Comparison of ENCODE assay signal across 8 cellular contexts in genomic region chr3:183883291-183884096, GRCh38.
DNase-seq lines count a peak whose midpoint lies in the region; TF ChIP-seq lines count a peak whose summit lies in the region.

No MANE protein-coding gene starts in this region.

- peaks cover 51% of the 10 kb centered on the region for H3K4me1 ChIP-seq in BLaER1
- H3K4me1 ChIP-seq in MM.1S (ENCODE audit: low read length) = peaks cover 6% of the 10 kb centered on the region
- H3K4me1 ChIP-seq in duodenal mucosa (ENCODE audit: control insufficient read depth in 1 of 2, insufficient read depth in 2 of 2, low read length in 2 of 2) = peaks cover 16 to 22% of the 10 kb centered on the region in 2 donors

- no peaks in the 10 kb centered on the region for H3K9me2 ChIP-seq in MM.1S (replicated peaks; ENCODE audit: insufficient read depth, low read length)

- TF ChIP-seq CTCF in MM.1S (IDR thresholded peaks at IDR 0.05; ENCODE audit: low read length) (no peak), nephron progenitor cell (IDR thresholded peaks at IDR 0.05) (no peak)

- H3K4me3 Mint-ChIP-seq in nephron progenitor cell = peak overlapping the region; percentile 99

- H3K4me3 ChIP-seq in BLaER1 (peak overlapping the region; percentile 93), MM.1S (ENCODE audit: low read length) (peak overlapping the region; percentile 91), duodenal mucosa (ENCODE audit: low read depth in 1 of 2, low read length in 2 of 2) (peak overlapping the region; percentile 82 to 89)

- peaks cover 32% of the 10 kb centered on the region for H3K4me1 Mint-ChIP-seq in nephron progenitor cell

- H3K9me3 ChIP-seq in BLaER1 = no peaks in the 10 kb centered on the region
- H3K9me3 ChIP-seq in MM.1S (replicated peaks; ENCODE audit: insufficient read depth, low read length) = no peaks in the 10 kb centered on the region
- no peaks in the 10 kb centered on the region for H3K9me3 ChIP-seq in duodenal mucosa (ENCODE audit: control insufficient read depth in 1 of 2, low read length in 2 of 2)

- peak overlapping the region; percentile 61 for H3K27ac Mint-ChIP-seq in nephron progenitor cell

- peaks cover 24% of the 10 kb centered on the region for H3K27me3 Mint-ChIP-seq in nephron progenitor cell (ENCODE audit: low read depth, poor library complexity)

- H3K27me3 ChIP-seq in BLaER1 (no peaks in the 10 kb centered on the region), MM.1S (replicated peaks; ENCODE audit: insufficient read depth, low read length) (no peaks in the 10 kb centered on the region), duodenal mucosa (ENCODE audit: control insufficient read depth in 1 of 2, insufficient read depth in 2 of 2, low read length in 2 of 2) (no peaks in the 10 kb centered on the region)

- H2AFZ ChIP-seq in MM.1S (ENCODE audit: low read length) = no peak overlapping the region

- H3K9ac ChIP-seq in BLaER1 (peak overlapping the region; percentile 94), MM.1S (ENCODE audit: low read length) (peak overlapping the region; percentile 78), duodenal mucosa (ENCODE audit: low read depth in 1 of 2, low read length in 2 of 2) (peak overlapping the region; percentile 91 to 97)

- DNase-seq in MM.1S (no peak), nephron progenitor cell (no peak), DMS53 (lab: John Stamatoyannopoulos, UW) (no peak), germinal center (ENCODE audit: low spot score) (no peak), NCI-H774 (lab: John Stamatoyannopoulos, UW) (no peak)
- no peak for DNase-seq in stimulated activated CD4-positive, alpha-beta T cell treated with anti-CD3 and anti-CD28 coated beads, Interleukin-1b, Interleukin-23, amount 100 ng/mL, for 48 hours

- H3K4me2 ChIP-seq in BLaER1 (peak overlapping the region; percentile 93), MM.1S (ENCODE audit: low read depth, low read length) (peak overlapping the region; percentile 81)

- no peaks in the 10 kb centered on the region for H3F3A ChIP-seq in MM.1S (ENCODE audit: insufficient read depth, low read length)

- peaks cover 29% of the 10 kb centered on the region for H3K36me3 ChIP-seq in BLaER1
- no peaks in the 10 kb centered on the region for H3K36me3 ChIP-seq in MM.1S (replicated peaks; ENCODE audit: insufficient read depth, low read length)
- H3K36me3 ChIP-seq in duodenal mucosa (ENCODE audit: control insufficient read depth in 1 of 2, insufficient read depth in 2 of 2, low read length in 2 of 2) = no peaks in the 10 kb centered on the region

- no peaks in the 10 kb centered on the region for H3K9me3 Mint-ChIP-seq in nephron progenitor cell

- peaks cover 58% of the 10 kb centered on the region for H3K79me2 ChIP-seq in MM.1S (ENCODE audit: low read length)

- H3K36me3 Mint-ChIP-seq in nephron progenitor cell (ENCODE audit: low read depth) = peaks cover 10% of the 10 kb centered on the region

- H4K20me1 ChIP-seq in BLaER1 = peaks cover 48% of the 10 kb centered on the region
- no peaks in the 10 kb centered on the region for H4K20me1 ChIP-seq in MM.1S (ENCODE audit: insufficient read depth, low read length)

- H3K27ac ChIP-seq in BLaER1 (peak overlapping the region; percentile 92; the same call in 1 of the 2 replicates), MM.1S (ENCODE audit: low read length) (no peak overlapping the region), duodenal mucosa (ENCODE audit: low read depth, low read length) (no peak overlapping the region)
